Comparison of ENCODE assay signal across 1 cellular context in the genomic region with DNA sequence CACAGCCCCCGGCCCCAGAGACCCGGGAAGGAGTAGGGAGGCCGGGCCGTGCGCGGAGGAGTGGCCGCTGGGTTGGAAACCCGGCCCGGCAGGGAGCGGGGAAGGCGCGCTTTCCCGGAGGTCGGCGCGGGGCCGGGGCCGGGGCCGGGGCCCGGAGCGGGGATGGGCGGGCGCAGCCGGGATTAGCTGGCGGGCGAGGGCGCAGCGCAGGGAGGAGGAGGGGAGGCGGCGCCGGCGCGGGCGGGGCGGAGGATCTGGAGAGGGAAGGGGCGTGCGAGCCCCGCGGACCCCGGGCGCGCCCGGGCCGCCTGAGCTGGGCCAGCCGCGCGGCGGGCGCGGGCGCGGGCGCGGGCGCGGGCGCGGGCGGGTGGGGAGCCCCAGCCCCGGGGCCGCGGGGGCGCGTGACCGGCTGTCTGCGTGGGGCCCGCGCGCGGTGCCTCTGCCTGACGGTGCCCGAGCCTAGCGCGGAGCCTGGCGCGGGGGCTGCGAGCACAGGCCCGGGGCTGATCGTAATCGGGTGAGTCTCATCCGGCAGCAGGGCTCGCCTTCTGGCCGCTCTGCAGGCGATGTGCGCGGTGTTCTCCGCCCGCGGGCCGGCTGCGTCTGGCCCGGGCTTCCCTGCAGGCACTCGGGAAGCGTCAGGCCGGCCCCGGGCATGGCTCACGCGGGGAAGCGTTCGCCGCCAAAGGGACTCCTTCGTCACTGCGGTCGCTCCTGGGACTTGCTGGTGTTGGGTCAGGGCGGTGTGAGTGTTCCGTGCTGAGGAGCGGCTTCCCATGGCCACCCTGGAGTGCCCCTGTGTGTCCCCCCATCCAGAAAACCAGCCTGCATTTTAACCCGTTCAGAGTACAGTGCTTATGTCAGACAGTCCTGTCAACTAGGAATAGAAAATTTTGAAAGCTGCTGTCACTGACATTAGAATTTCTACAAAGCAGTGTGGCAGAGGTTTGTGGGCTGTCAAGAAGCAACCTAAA.
A peak's percentile ranks its signal among the peaks of the same experiment; 100 is the strongest.
TF ChIP-seq lines count a peak whose summit lies in the region.

No MANE protein-coding gene starts in this region.

TF ChIP-seq in neural cell, 6 proteins besides CTCF, POLR2A, EP300 and RAD21 (continued from another document):
- TF ChIP-seq REST (IDR thresholded peaks at IDR 0.05; ENCODE audit: borderline replicate concordance) (peak; percentile 38), MXI1 (conservative IDR thresholded peaks at IDR 0.05; ENCODE audit: poor library complexity, severe bottlenecking) (no peak), POLR2AphosphoS5 (IDR thresholded peaks at IDR 0.05) (peak; percentile 21), EZH2 (IDR thresholded peaks at IDR 0.05; ENCODE audit: borderline replicate concordance, insufficient read depth, low read length, poor library complexity, severe bottlenecking) (no peak), SMC3 (conservative IDR thresholded peaks at IDR 0.05; ENCODE audit: poor library complexity) (no peak)
TF ChIP-seq in neural cell: peak in this region for 3.
